14 cellular contexts compared by ENCODE assay signal in genomic region chr1:100989306-100990077, GRCh38.
A peak's percentile ranks its signal among the peaks of the same experiment; 100 is the strongest.
DNase-seq lines count a peak whose midpoint lies in the region; FAIRE-seq and TF ChIP-seq lines count a peak whose summit lies in the region.
"Had no signal": no experiment of that assay in that cellular context is flagged by ENCODE, and none has a peak within 500 bp of the region (broad histone marks: within the 10 kb centered on the region; RNA-seq: fewer than 3 reads in every experiment).

No MANE protein-coding gene starts in this region.

- TF ChIP-seq CTCF in cardiac fibroblast (IDR thresholded peaks at IDR 0.05; ENCODE audit: low read depth, low read length) (no peak), coronary artery (IDR thresholded peaks at IDR 0.05) (no peak)

- in situ Hi-C loops in ACHN (cut with HindIII; ENCODE audit: low pct_ligation_motif_present, low pct_unique_long_range_greater_than_20kb, low sequenced_read_pairs) = no loop called here

- no peak overlapping the region for H3K27ac ChIP-seq in coronary artery
- H3K27ac ChIP-seq: foreskin keratinocyte, prostate gland, suprapubic skin had no signal

- no peak for FAIRE-seq in HTR-8/SVneo (lab: Jason Lieb, UNC)
- FAIRE-seq: H1, TTC549 had no signal

- intact Hi-C loops in head of caudate nucleus (cut with DNase I) = no loop called here

- H3K4me3 ChIP-seq in cardiac fibroblast (replicated peaks in 1 of 2; ENCODE audit: low read depth in 2 of 2, low read length in 2 of 2) (no peak overlapping the region), coronary artery (no peak overlapping the region)
- H3K4me3 ChIP-seq: prostate gland, suprapubic skin had no signal

- DNase-seq in ACHN = peak; percentile 38
- DNase-seq in HTR-8/SVneo (ENCODE audit: insufficient read length, low spot score) = peak; percentile 18
- peak; percentile 84 to 90 for DNase-seq in cardiac fibroblast (ENCODE audit: low read depth in 2 of 2)
- peak; percentile 36 for DNase-seq in kidney glomerular epithelial cell (lab: John Stamatoyannopoulos, UW)
- no peak for DNase-seq in coronary artery (ENCODE audit: low spot score)
- no peak for DNase-seq in activated CD4-positive, CD25-positive, alpha-beta regulatory T cell (lab: John Stamatoyannopoulos, UW)
- DNase-seq in NCI-H1105 treated with DMSO at 0.1 percent for 48 hours (lab: John Stamatoyannopoulos, UW) = no peak
- no peak for DNase-seq in head of caudate nucleus
- DNase-seq: AML-193 had no signal

Comparison
In these comparisons a context has a peak if more than half of its experiments do, and no peak if none do; other contexts are left out.
1. DNase-seq: peak in ACHN (single experiment), HTR-8/SVneo (single experiment), cardiac fibroblast (2 of 2) and kidney glomerular epithelial cell (single experiment); none in coronary artery (single experiment), activated CD4-positive, CD25-positive, alpha-beta regulatory T cell (0 of 4), NCI-H1105 treated with DMSO at 0.1 percent for 48 hours (single experiment) and head of caudate nucleus (0 of 42).